18 cellular contexts compared by ENCODE assay signal in the genomic region with DNA sequence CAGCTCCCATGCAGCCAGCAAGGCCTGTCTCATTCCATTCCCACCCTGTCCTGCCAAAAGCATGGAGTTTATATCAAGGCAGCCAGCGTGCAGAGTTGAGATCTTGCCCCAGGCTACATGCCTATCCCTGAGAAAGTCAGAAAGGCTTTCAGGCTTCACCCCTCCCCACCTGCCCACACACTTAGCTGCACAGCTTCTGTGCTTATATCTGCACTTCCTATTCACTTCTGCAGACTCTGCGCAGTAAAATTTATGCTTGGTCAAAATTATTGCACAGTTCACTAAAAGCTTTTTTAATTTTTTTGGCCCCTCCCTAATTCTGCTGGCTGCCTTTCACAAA. TPM values are rescaled to one million over a fixed set of nuclear protein-coding genes. Genes with fewer than 3 reads are reported as not detected.
DNase-seq lines count a peak whose midpoint lies in the region; ATAC-seq and TF ChIP-seq lines count a peak whose summit lies in the region.
"Had no signal": no experiment of that assay in that cellular context is flagged by ENCODE, and none has a peak within 500 bp of the region (broad histone marks: within the 10 kb centered on the region; RNA-seq: fewer than 3 reads in every experiment).

No MANE protein-coding gene starts in this region.

- no peaks in the 10 kb centered on the region for H3K9me2 ChIP-seq in hepatocyte (replicated peaks; ENCODE audit: insufficient read depth)

- H2AFZ ChIP-seq in hepatocyte = no peak overlapping the region

- no peak for DNase-seq in Right ventricle myocardium superior
- no peak for DNase-seq in Right ventricle myocardium inferior (ENCODE audit: missing footprints)
- DNase-seq in RWPE1 (ENCODE audit: low spot score) = peak; percentile 57
- DNase-seq in hepatocyte (ENCODE audit: low spot score) = no peak
- DNase-seq in type B pancreatic cell (ENCODE audit: extremely low spot score, unreplicated experiment) = no peak
- DNase-seq in activated effector memory CD4-positive, alpha-beta T cell treated with anti-CD3 and anti-CD28 coated beads, Interleukin-2, amount 50 U/mL, for 16 hours = no peak
- no peak for DNase-seq in SHP77 treated with DMSO at 0.1 percent for 48 hours (lab: John Stamatoyannopoulos, UW)
- DNase-seq in prostate gland (ENCODE audit: low spot score) = no peak
- DNase-seq: activated CD4-positive, alpha-beta memory T cell treated with anti-CD3 and anti-CD28 coated beads for 36 hours; activated T-cell treated with anti-CD3 and anti-CD28 coated beads, Interleukin-2, amount 50 U/mL, for 48 hours; CD4-positive, CD25-positive, alpha-beta regulatory T cell; cerebellar nuclear complex; foreskin melanocyte; immature natural killer cell; mesenchymal stem cell; occipital lobe had no signal

- no peaks in the 10 kb centered on the region for H4K20me1 ChIP-seq in hepatocyte (ENCODE audit: insufficient read depth, poor library complexity, severe bottlenecking)

- H3K4me1 ChIP-seq in hepatocyte (ENCODE audit: insufficient read depth) = peaks cover 9% of the 10 kb centered on the region
- H3K4me1 ChIP-seq in prostate gland (replicated peaks) = no peaks in the 10 kb centered on the region
- H3K4me1 ChIP-seq: tibial nerve had no signal

- POLR2A ChIA-PET in RWPE1 (lab: Yijun Ruan, JAX; ENCODE audit: low non-redundant PET) = no interaction called here

- H3K27me3 Mint-ChIP-seq in type B pancreatic cell = no peaks in the 10 kb centered on the region
- H3K27me3 Mint-ChIP-seq: CD4-positive, CD25-positive, alpha-beta regulatory T cell had no signal

- H3K36me3 Mint-ChIP-seq in type B pancreatic cell = no peaks in the 10 kb centered on the region
- H3K36me3 Mint-ChIP-seq: CD4-positive, CD25-positive, alpha-beta regulatory T cell had no signal

- no peak for TF ChIP-seq CTCF in RWPE1 (conservative IDR thresholded peaks at IDR 0.05; ENCODE audit: low read depth)
- TF ChIP-seq CTCF in hepatocyte (IDR thresholded peaks at IDR 0.05; ENCODE audit: poor library complexity) = no peak
- TF ChIP-seq CTCF in type B pancreatic cell (conservative IDR thresholded peaks at IDR 0.05) = no peak
- TF ChIP-seq CTCF in prostate gland (IDR thresholded peaks at IDR 0.05) = no peak

- H3K27ac ChIP-seq in RWPE1 = peak overlapping the region; percentile 74
- peak overlapping the region; percentile 85 for H3K27ac ChIP-seq in hepatocyte
- H3K27ac ChIP-seq in prostate gland = no peak overlapping the region
- H3K27ac ChIP-seq: tibial nerve had no signal

- peak; percentile 29 for ATAC-seq in Right ventricle myocardium superior (ENCODE audit: poor library complexity)
- ATAC-seq in Right ventricle myocardium inferior = no peak

- H3K9me3 ChIP-seq in hepatocyte (ENCODE audit: low read depth) = no peaks in the 10 kb centered on the region
- H3K9me3 ChIP-seq in prostate gland = no peaks in the 10 kb centered on the region
- H3K9me3 ChIP-seq: tibial nerve had no signal

- peaks cover 10% of the 10 kb centered on the region for H3K4me1 Mint-ChIP-seq in type B pancreatic cell (ENCODE audit: unreplicated experiment)
- H3K4me1 Mint-ChIP-seq: CD4-positive, CD25-positive, alpha-beta regulatory T cell; immature natural killer cell had no signal

- peak overlapping the region; percentile 40 for H3K4me2 ChIP-seq in hepatocyte

- H3K36me3 ChIP-seq in hepatocyte (replicated peaks; ENCODE audit: insufficient read depth, low read depth) (no peaks in the 10 kb centered on the region), prostate gland (no peaks in the 10 kb centered on the region)
- H3K36me3 ChIP-seq: tibial nerve had no signal

- 48% methylated on average over 2 of the region's 2 CpGs for WGBS in hepatocyte (ENCODE audit: low lambda C conversion rate, missing lambda C conversion rate)
- 43% methylated on average over 2 of the region's 2 CpGs for WGBS in prostate gland

- no peak for TF ChIP-seq POLR2A in prostate gland (IDR thresholded peaks at IDR 0.05)

- no peaks in the 10 kb centered on the region for H3K27me3 ChIP-seq in hepatocyte
- no peaks in the 10 kb centered on the region for H3K27me3 ChIP-seq in prostate gland (replicated peaks; ENCODE audit: insufficient read depth)
- H3K27me3 ChIP-seq: tibial nerve had no signal

- peaks cover 4% of the 10 kb centered on the region for H3K9me3 Mint-ChIP-seq in type B pancreatic cell
- H3K9me3 Mint-ChIP-seq: activated CD4-positive, alpha-beta memory T cell treated with anti-CD3 and anti-CD28 coated beads for 36 hours had no signal

- H3K27ac Mint-ChIP-seq in type B pancreatic cell = peak overlapping the region; percentile 89
- H3K27ac Mint-ChIP-seq: activated CD4-positive, alpha-beta memory T cell treated with anti-CD3 and anti-CD28 coated beads for 36 hours; CD4-positive, CD25-positive, alpha-beta regulatory T cell; IgD-negative memory B cell; immature natural killer cell had no signal

- H3K79me2 ChIP-seq in hepatocyte = no peaks in the 10 kb centered on the region

- intact Hi-C loops in Right ventricle myocardium superior (cut with DNase I) = no loop called here
- intact Hi-C loops in Right ventricle myocardium inferior (cut with DNase I) = no loop called here
- intact Hi-C loops in prostate gland (cut with DNase I) = no loop called here

- H3K4me3 Mint-ChIP-seq in type B pancreatic cell = peak overlapping the region; percentile 82
- H3K4me3 Mint-ChIP-seq: activated CD4-positive, alpha-beta memory T cell treated with anti-CD3 and anti-CD28 coated beads for 36 hours; immature natural killer cell had no signal

- CTCF ChIA-PET in RWPE1 (lab: Yijun Ruan, JAX) = interaction anchor here (0.5 kb wide), 1 partner anchor 22 kb away, joined by 9 read pairs; no protein-coding TSS in a partner anchor

- H3K4me3 ChIP-seq in hepatocyte (no peak overlapping the region), prostate gland (no peak overlapping the region)
- H3K4me3 ChIP-seq: tibial nerve had no signal

RNA-seq across cellular contexts. Expression of a gene that starts 12.5 kb away (rescaled TPM):
- total RNA-seq in Right ventricle myocardium superior (3.7 TPM), Right ventricle myocardium inferior (4.4 TPM), hepatocyte (16.5 and 16.7 TPM in 2 replicates), type B pancreatic cell (ENCODE audit: low replicate concordance) (19.6 and 19.7 TPM in 2 replicates), prostate gland (10 to 100 TPM; 11.2 to 15.4 TPM)
- 4.7 and 8.3 TPM in 2 replicates for polyA plus RNA-seq in hepatocyte

RNA-seq across cellular contexts. Expression of a gene that starts 59.2 kb away (rescaled TPM):
- total RNA-seq in Right ventricle myocardium superior = 0.30 TPM
- total RNA-seq in Right ventricle myocardium inferior = 0.22 TPM
- 4.4 and 5.9 TPM in 2 replicates for total RNA-seq in hepatocyte
- polyA plus RNA-seq in hepatocyte = 0.74 and 0.78 TPM in 2 replicates
- total RNA-seq in type B pancreatic cell (ENCODE audit: low replicate concordance) = 8.4 and 8.5 TPM in 2 replicates
- total RNA-seq in prostate gland = 1 to 10 TPM; 2.0 to 3.2 TPM

Comparison
In these comparisons a context has a peak if more than half of its experiments do, and no peak if none do; other contexts are left out.
1. H3K27ac ChIP-seq: peak in RWPE1 (single experiment) and hepatocyte (single experiment); none in prostate gland (0 of 2).